ENCODE assay signal across 18 cellular contexts in the genomic region with DNA sequence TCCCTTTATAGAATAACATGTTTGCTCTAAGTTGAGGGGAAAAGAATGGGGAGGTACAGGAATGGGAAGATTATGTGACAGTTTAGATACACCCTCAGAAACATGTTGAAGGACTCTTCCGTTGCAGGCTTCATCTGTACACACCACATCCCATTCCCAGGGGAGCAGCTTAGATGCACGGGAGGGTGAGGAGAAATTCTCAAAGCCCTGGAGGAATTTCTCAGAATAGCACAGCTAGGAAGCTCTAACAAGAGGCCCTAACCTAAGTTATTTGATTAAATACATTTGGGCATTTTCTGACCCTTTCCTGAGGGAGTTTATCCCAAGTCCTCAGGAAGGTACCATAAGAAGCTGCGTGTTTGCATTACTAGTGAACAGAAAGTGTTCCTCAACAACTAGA.
"Had no signal": no experiment of that assay in that cellular context is flagged by ENCODE, and none has a peak within 500 bp of the region (broad histone marks: within the 10 kb centered on the region; RNA-seq: fewer than 3 reads in every experiment).

No MANE protein-coding gene starts in this region.

- H3K4me1 ChIP-seq: esophagus muscularis mucosa, gastroesophageal sphincter, lower lobe of right lung, psoas muscle had no signal

- DNase-seq: effector memory CD8-positive, alpha-beta T cell; foreskin fibroblast; glutamatergic neuron; kidney; left cardiac atrium; left ventricle myocardium inferior; lower lobe of right lung; naive B cell; occipital lobe; psoas muscle; stimulated activated CD4-positive, alpha-beta T cell treated with anti-CD3 and anti-CD28 coated beads, Interleukin-12 subunit alpha, Interleukin-12 subunit beta, amount 100 ng/mL, for 4 hours; stimulated activated naive CD4-positive, alpha-beta T cell treated with Interleukin-2 at 50 U/mL for 16 hours; trophoblast cell had no signal

- H3K9me3 ChIP-seq: esophagus muscularis mucosa, gastroesophageal sphincter, left ventricle myocardium inferior, lower lobe of right lung, psoas muscle had no signal

- H3K27me3 ChIP-seq: esophagus muscularis mucosa, gastroesophageal sphincter had no signal

- H3K27me3 Mint-ChIP-seq: effector memory CD8-positive, alpha-beta T cell; naive B cell had no signal

- H3K27ac ChIP-seq: epithelial cell of prostate, esophagus muscularis mucosa, gastroesophageal sphincter, left ventricle myocardium inferior, lower lobe of right lung, psoas muscle, skin epidermis had no signal

- H3K4me1 Mint-ChIP-seq: naive B cell, nephron had no signal

- H3K27ac Mint-ChIP-seq: effector memory CD8-positive, alpha-beta T cell; naive B cell; nephron had no signal

- H3K36me3 Mint-ChIP-seq: naive B cell had no signal

- H3K4me3 ChIP-seq: esophagus muscularis mucosa, gastroesophageal sphincter, left ventricle myocardium inferior, lower lobe of right lung, psoas muscle, skin epidermis had no signal

- H3K36me3 ChIP-seq: esophagus muscularis mucosa, gastroesophageal sphincter, left ventricle myocardium inferior, lower lobe of right lung had no signal

- H3K4me3 Mint-ChIP-seq: effector memory CD8-positive, alpha-beta T cell; nephron had no signal
